12 cellular contexts compared by ENCODE assay signal in genomic region chr15:85542488-85542887, GRCh38.
DNase-seq lines count a peak whose midpoint lies in the region; ATAC-seq, FAIRE-seq and TF ChIP-seq lines count a peak whose summit lies in the region.
"Had no signal": no experiment of that assay in that cellular context is flagged by ENCODE, and none has a peak within 500 bp of the region (broad histone marks: within the 10 kb centered on the region; RNA-seq: fewer than 3 reads in every experiment).

No MANE protein-coding gene starts in this region.

- no peak for TF ChIP-seq POLR2A in upper lobe of left lung (IDR thresholded peaks at IDR 0.05)

- peak overlapping the region; percentile 74 for H3K27ac Mint-ChIP-seq in activated CD8-positive, alpha-beta T cell treated with anti-CD3 and anti-CD28 coated beads for 36 hours

- H3K27ac ChIP-seq in left ventricle myocardium inferior (replicated peaks) (peak overlapping the region; percentile 61), lower lobe of right lung (peak overlapping the region; percentile 78), upper lobe of left lung (peak overlapping the region; percentile 76 to 87 (median 84))
- H3K27ac ChIP-seq: WERI-Rb-1 had no signal

- CTCF ChIA-PET in activated CD8-positive, alpha-beta T cell treated with anti-CD3 and anti-CD28 coated beads for 36 hours (lab: Charles Lee) = interaction anchor here (1.0 to 3.4 kb wide), 11 partner anchors 9 to 252 kb away, joined by 3 to 24 read pairs (median 4); no protein-coding TSS in a partner anchor

- POLR2A ChIA-PET in activated CD8-positive, alpha-beta T cell treated with anti-CD3 and anti-CD28 coated beads for 36 hours (lab: Charles Lee) = interaction anchor here (0.7 to 3.6 kb wide), 11 partner anchors 12 to 150 kb away, joined by 3 to 16 read pairs (median 4); no protein-coding TSS in a partner anchor

- H3K4me3 ChIP-seq in left ventricle myocardium inferior (no peak overlapping the region), lower lobe of right lung (no peak overlapping the region), upper lobe of left lung (no peak overlapping the region)

- no peaks in the 10 kb centered on the region for H3K9me3 Mint-ChIP-seq in activated CD8-positive, alpha-beta T cell treated with anti-CD3 and anti-CD28 coated beads for 36 hours

- TF ChIP-seq EP300 in upper lobe of left lung (IDR thresholded peaks at IDR 0.05) = no peak

- no peaks in the 10 kb centered on the region for H3K27me3 Mint-ChIP-seq in activated CD8-positive, alpha-beta T cell treated with anti-CD3 and anti-CD28 coated beads for 36 hours

- ATAC-seq in Right ventricle myocardium superior (ENCODE audit: poor library complexity) (no peak), lower lobe of right lung (no peak), upper lobe of left lung (ENCODE audit: low FRiP score in 2 of 2) (no peak), HG03342 (IDR thresholded peaks at IDR 0.05; ENCODE audit: unreplicated experiment) (no peak)
- ATAC-seq in activated CD8-positive, alpha-beta T cell treated with anti-CD3 and anti-CD28 coated beads for 36 hours = no peak

- H3K36me3 Mint-ChIP-seq in activated CD8-positive, alpha-beta T cell treated with anti-CD3 and anti-CD28 coated beads for 36 hours (ENCODE audit: low read depth) = peaks cover 7% of the 10 kb centered on the region

- H3K27me3 ChIP-seq in left ventricle myocardium inferior (ENCODE audit: low read depth) = no peaks in the 10 kb centered on the region
- no peaks in the 10 kb centered on the region for H3K27me3 ChIP-seq in lower lobe of right lung (ENCODE audit: low read depth)
- no peaks in the 10 kb centered on the region for H3K27me3 ChIP-seq in upper lobe of left lung

- H3K9me3 ChIP-seq in left ventricle myocardium inferior (replicated peaks) (no peaks in the 10 kb centered on the region), lower lobe of right lung (no peaks in the 10 kb centered on the region), upper lobe of left lung (no peaks in the 10 kb centered on the region)

- H3K4me3 Mint-ChIP-seq in activated CD8-positive, alpha-beta T cell treated with anti-CD3 and anti-CD28 coated beads for 36 hours = peak overlapping the region; percentile 61

- peaks cover 72% of the 10 kb centered on the region for H3K4me1 Mint-ChIP-seq in activated CD8-positive, alpha-beta T cell treated with anti-CD3 and anti-CD28 coated beads for 36 hours (ENCODE audit: low read depth)

- no peak for FAIRE-seq in frontal cortex (lab: Jason Lieb, UNC)

- 81 to 86% methylated on average over 3 of the region's 3 CpGs for WGBS in upper lobe of left lung, 2 donors

- no peak for TF ChIP-seq CTCF in left ventricle myocardium inferior (IDR thresholded peaks at IDR 0.05; ENCODE audit: borderline replicate concordance)
- no peak for TF ChIP-seq CTCF in activated CD8-positive, alpha-beta T cell treated with anti-CD3 and anti-CD28 coated beads for 36 hours (IDR thresholded peaks at IDR 0.05)
- no peak for TF ChIP-seq CTCF in lower lobe of right lung (IDR thresholded peaks at IDR 0.05)
- no peak for TF ChIP-seq CTCF in upper lobe of left lung (IDR thresholded peaks at IDR 0.05)

- intact Hi-C loops in left ventricle myocardium inferior (cut with micrococcal nuclease) = no loop called here
- intact Hi-C loops in Right ventricle myocardium superior (cut with DNase I) = no loop called here
- intact Hi-C loops in activated CD8-positive, alpha-beta T cell treated with anti-CD3 and anti-CD28 coated beads for 36 hours (cut with micrococcal nuclease) = loop anchor here (5.0 kb wide), 1 partner anchor 150 kb away; no protein-coding TSS in a partner anchor
- intact Hi-C loops in lower lobe of right lung (cut with DNase I) = no loop called here

- DNase-seq in left ventricle myocardium inferior = no peak
- no peak for DNase-seq in Right ventricle myocardium superior
- no peak for DNase-seq in activated CD8-positive, alpha-beta T cell treated with anti-CD3 and anti-CD28 coated beads for 36 hours
- no peak for DNase-seq in lower lobe of right lung
- DNase-seq in upper lobe of left lung = no peak
- no peak for DNase-seq in mucosa of gallbladder (ENCODE audit: low spot score)
- no peak for DNase-seq in frontal cortex (ENCODE audit: low spot score in 2 of 2)
- DNase-seq: AML-193, NCI-H187, SIG-M5, WERI-Rb-1 had no signal

- no peaks in the 10 kb centered on the region for H3K36me3 ChIP-seq in left ventricle myocardium inferior
- H3K36me3 ChIP-seq in lower lobe of right lung = no peaks in the 10 kb centered on the region
- H3K36me3 ChIP-seq in upper lobe of left lung = no peaks in the 10 kb centered on the region

- H3K4me1 ChIP-seq in left ventricle myocardium inferior (peaks cover 86% of the 10 kb centered on the region), lower lobe of right lung (peaks cover 70% of the 10 kb centered on the region), upper lobe of left lung (peaks cover 38 to 48% (median 46%) of the 10 kb centered on the region in 4 donors)
